8 cellular contexts compared by ENCODE assay signal in genomic region chr7:25125137-25125946, GRCh38. TPM values are rescaled to one million over a fixed set of nuclear protein-coding genes. Genes with fewer than 3 reads are reported as not detected.
DNase-seq lines count a peak whose midpoint lies in the region; ATAC-seq and TF ChIP-seq lines count a peak whose summit lies in the region.

Gene CYCS, minus strand, starts transcription at chr7:25125260. Its CDS starts 1,141 bp downstream, at chr7:25124119.

- ATAC-seq in HG02623 (IDR thresholded peaks at IDR 0.05; ENCODE audit: unreplicated experiment) = peak; percentile 93

- peak within 1 kb of the TSS; percentile 100 for H3K27ac Mint-ChIP-seq in activated naive CD8-positive, alpha-beta T cell

- peak within 1 kb of the TSS; percentile 95 for H3K27ac ChIP-seq in temporal lobe (ENCODE audit: low read depth, low read length)

- peak within 1 kb of the TSS; percentile 100 for H3K4me3 Mint-ChIP-seq in activated naive CD8-positive, alpha-beta T cell

- CTCF ChIA-PET in GM10248 (lab: Yijun Ruan, JAX) = interaction anchor here (0.8 to 3.2 kb wide), 8 partner anchors 14 to 313 kb away, joined by 3 to 24 read pairs (median 4); a partner anchor contains a TSS

- H3K4me1 Mint-ChIP-seq in activated naive CD8-positive, alpha-beta T cell (ENCODE audit: low read depth) = peaks cover 30% of the 10 kb centered on the region

- H3K27me3 Mint-ChIP-seq in activated naive CD8-positive, alpha-beta T cell = no peaks in the 10 kb centered on the region

- H3K9me3 Mint-ChIP-seq in activated naive CD8-positive, alpha-beta T cell (ENCODE audit: low read depth) = no peaks in the 10 kb centered on the region

- DNase-seq in GM10248 (ENCODE audit: extremely low spot score) = peak; percentile 93
- DNase-seq in NCI-H1105 (lab: John Stamatoyannopoulos, UW) = peak; percentile 100
- peak; percentile 99 for DNase-seq in SKM-1 treated with dmso at 0.1 percent for 144 hours (lab: John Stamatoyannopoulos, UW; ENCODE audit: unreplicated experiment)
- peak; percentile 92 for DNase-seq in glomerular endothelial cell (ENCODE audit: extremely low read depth, low read depth, low spot score)
- peak; percentile 99 for DNase-seq in occipital lobe (lab: John Stamatoyannopoulos, UW)

- TF ChIP-seq CTCF in GM10248 (IDR thresholded peaks at IDR 0.05; ENCODE audit: control extremely low read depth, extremely low read depth, low read depth, missing control alignments) = no peak

- H3K36me3 Mint-ChIP-seq in activated naive CD8-positive, alpha-beta T cell = peaks cover 15% of the 10 kb centered on the region

- POLR2A ChIA-PET in GM10248 (lab: Yijun Ruan, JAX) = interaction anchor here (0.5 to 2.2 kb wide), 19 partner anchors 9 to 1602 kb away, joined by 3 to 17 read pairs (median 4); partner anchors contain the start of genes CBX3, CCDC126 and OSBPL3

RNA-seq across cellular contexts. Expression of gene CYCS, which starts in this region (rescaled TPM):
- total RNA-seq in glomerular endothelial cell (31.8 and 54.5 TPM in 2 replicates), occipital lobe (90.2 TPM), temporal lobe (58.5 TPM)

Comparison
In these comparisons a context has a peak if more than half of its experiments do, and no peak if none do; other contexts are left out.
1. Peak in every context shown above with its lines: DNase-seq, ATAC-seq and H3K27ac ChIP-seq.